Comparison of ENCODE assay signal across 23 cellular contexts in genomic region chr7:31860925-31861324, GRCh38.
"Had no signal": no experiment of that assay in that cellular context is flagged by ENCODE, and none has a peak within 500 bp of the region (broad histone marks: within the 10 kb centered on the region; RNA-seq: fewer than 3 reads in every experiment).

No MANE protein-coding gene starts in this region.

- ATAC-seq: activated T-cell treated with anti-CD3 and anti-CD28 coated beads, Interleukin-2, amount 50 U/mL, for 4 hours; activated T-helper 17 cell treated with anti-CD3 and anti-CD28 coated beads, Interleukin-2, amount 50 U/mL, for 72 hours; heart right ventricle; left lung; lower lobe of right lung; natural killer cell; right cardiac atrium; stimulated activated naive CD8-positive, alpha-beta T cell treated with anti-CD3 and anti-CD28 coated beads, Interleukin-15, Interleukin-2, amounts not matched to agents 100 U/mL and 50 U/mL, for 24 hours had no signal

- DNase-seq: activated CD4-positive, alpha-beta memory T cell treated with anti-CD3 and anti-CD28 coated beads, Interleukin-2, amount 10 ng/mL, durations not matched to agents 7 days and 5 days; activated CD4-positive, alpha-beta T cell treated with anti-CD3 and anti-CD28 coated beads for 1 hour; activated CD4-positive, alpha-beta T cell treated with anti-CD3 and anti-CD28 coated beads, Interleukin-2, amount 10 ng/mL, durations not matched to agents 7 days and 5 days; activated CD8-positive, alpha-beta memory T cell treated with anti-CD3 and anti-CD28 coated beads, Interleukin-2, amount 50 U/mL, for 48 hours; activated gamma-delta T cell treated with Interleukin-2 at 50 U/mL for 16 hours; activated naive CD4-positive, alpha-beta T cell treated with anti-CD3 and anti-CD28 coated beads, Interleukin-2, amount 50 U/mL, for 16 hours; activated T-cell treated with anti-CD3 and anti-CD28 coated beads, Interleukin-2, amount 50 U/mL, for 4 hours; amniotic stem cell; endodermal cell; foreskin melanocyte; heart right ventricle; kidney glomerular epithelial cell; left lung; lower lobe of right lung; mesendoderm; natural killer cell; right cardiac atrium; spleen; stimulated activated naive CD8-positive, alpha-beta T cell treated with anti-CD3 and anti-CD28 coated beads, Interleukin-15, Interleukin-2, amounts not matched to agents 100 U/mL and 50 U/mL, for 24 hours; T1000; testis; transverse colon had no signal
